ENCODE assay signal across 8 cellular contexts in genomic region chr6:1545654-1546053, GRCh38.
"Had no signal": no experiment of that assay in that cellular context is flagged by ENCODE, and none has a peak within 500 bp of the region (broad histone marks: within the 10 kb centered on the region; RNA-seq: fewer than 3 reads in every experiment).

No MANE protein-coding gene starts in this region.

- DNase-seq: GDM1, GF-D8 had no signal

- FAIRE-seq: G401.6, GM12878, GM12891, GM12892, GM18507, GM19239 had no signal

- ATAC-seq: GM12878 had no signal

- H3K4me3 ChIP-seq: GM12878 had no signal
